In genomic region chr15:50353999-50354837, GRCh38 we compare ENCODE assay signal across 8 cellular contexts. TPM values are rescaled to one million over a fixed set of nuclear protein-coding genes. Genes with fewer than 3 reads are reported as not detected.
DNase-seq lines count a peak whose midpoint lies in the region; ATAC-seq and TF ChIP-seq lines count a peak whose summit lies in the region.

No MANE protein-coding gene starts in this region.

- H3K9ac ChIP-seq in Loucy (ENCODE audit: low read depth, low read length, poor library complexity, severe bottlenecking), result peak overlapping the region; percentile 94
- H3K9ac ChIP-seq in smooth muscle cell (ENCODE audit: low read depth), result peak overlapping the region; percentile 99

- peaks cover 84% of the 10 kb centered on the region for H3K79me2 ChIP-seq in GM23338 (replicated peaks; ENCODE audit: insufficient read depth)
- H3K79me2 ChIP-seq in Loucy (ENCODE audit: insufficient read depth, low read length), result peaks cover 94% of the 10 kb centered on the region
- H3K79me2 ChIP-seq in smooth muscle cell (ENCODE audit: low read depth), result peaks cover 73% of the 10 kb centered on the region

- DNase-seq in GM03348 (ENCODE audit: low spot score) (peak; percentile 57), GM23338 (ENCODE audit: low spot score) (peak; percentile 55), UCSD-AML1 (lab: John Stamatoyannopoulos, UW; ENCODE audit: unreplicated experiment) (peak; percentile 64), breast epithelium (ENCODE audit: low spot score in 2 of 2) (peak; percentile 54 to 55), immature natural killer cell (peak; percentile 70 to 74 (median 73)), smooth muscle cell (lab: John Stamatoyannopoulos, UW; ENCODE audit: unreplicated experiment) (peak; percentile 42), NCI-H1694 treated with DMSO at 0.1 percent for 48 hours (lab: John Stamatoyannopoulos, UW) (no peak)

- H3K27me3 Mint-ChIP-seq in GM23338 (ENCODE audit: insufficient read depth, low read depth, poor library complexity), result peaks cover 22% of the 10 kb centered on the region
- peaks cover 27 to 32% (median 31%) of the 10 kb centered on the region in 3 donors for H3K27me3 Mint-ChIP-seq in immature natural killer cell (ENCODE audit: low read depth in 3 of 3)

- H3K4me3 ChIP-seq in GM23338 (peak overlapping the region; percentile 66), Loucy (ENCODE audit: low read length, poor library complexity, severe bottlenecking) (peak overlapping the region; percentile 84), breast epithelium (peak overlapping the region; percentile 93 to 100 (median 94)), smooth muscle cell (peak overlapping the region; percentile 93)

- H3K4me2 ChIP-seq in GM23338 (peak overlapping the region; percentile 83), Loucy (ENCODE audit: low read depth, low read length, poor library complexity, severe bottlenecking) (peak overlapping the region; percentile 96), smooth muscle cell (peak overlapping the region; percentile 97)

- intact Hi-C loops in breast epithelium (cut with DNase I; ENCODE audit: low total_unique reads), result no loop called here

- H2AFZ ChIP-seq in GM23338 (peak overlapping the region; percentile 86; the same call in 1 of the 2 replicates), Loucy (ENCODE audit: low read length) (peak overlapping the region; percentile 92), smooth muscle cell (ENCODE audit: low read depth) (peak overlapping the region; percentile 90)

- H4K20me1 ChIP-seq in GM23338 (replicated peaks; ENCODE audit: insufficient read depth) (0 out of 2 replicates have a peak, but pooled peaks cover 6% of the 10 kb centered on the region), Loucy (ENCODE audit: insufficient read depth, low read length, poor library complexity, severe bottlenecking) (peaks cover 56% of the 10 kb centered on the region), smooth muscle cell (ENCODE audit: low read depth) (peaks cover 38% of the 10 kb centered on the region)

- H3K4me1 Mint-ChIP-seq in GM23338 (peaks cover 28% of the 10 kb centered on the region), immature natural killer cell (peaks cover 69 to 75% of the 10 kb centered on the region in 2 donors)

- H3K4me1 ChIP-seq in GM23338 (ENCODE audit: insufficient read depth) (peaks cover 19% of the 10 kb centered on the region), Loucy (ENCODE audit: insufficient read depth, low read length, poor library complexity, severe bottlenecking) (peaks cover 50% of the 10 kb centered on the region), breast epithelium (peaks cover 7 to 14% of the 10 kb centered on the region in 2 donors), smooth muscle cell (ENCODE audit: low read depth) (peaks cover 54% of the 10 kb centered on the region)

- no peak for TF ChIP-seq CTCF in GM23338 (conservative IDR thresholded peaks at IDR 0.05; ENCODE audit: low read depth in 2 of 2)
- TF ChIP-seq CTCF in Loucy (conservative IDR thresholded peaks at IDR 0.05; ENCODE audit: low read length), result no peak
- TF ChIP-seq CTCF in breast epithelium (IDR thresholded peaks at IDR 0.05), result no peak
- no peak for TF ChIP-seq CTCF in smooth muscle cell (IDR thresholded peaks at IDR 0.05; ENCODE audit: borderline replicate concordance, insufficient read depth, poor library complexity, severe bottlenecking)

- H3K4me3 Mint-ChIP-seq in GM23338 (peak overlapping the region; percentile 99), immature natural killer cell (peak overlapping the region; percentile 93 to 99 (median 97))

- H3K27me3 ChIP-seq in GM23338 (ENCODE audit: insufficient read depth), result no peaks in the 10 kb centered on the region
- peaks cover 13% of the 10 kb centered on the region for H3K27me3 ChIP-seq in Loucy (ENCODE audit: insufficient read depth, low read length, poor library complexity, severe bottlenecking)
- no peaks in the 10 kb centered on the region for H3K27me3 ChIP-seq in breast epithelium
- no peaks in the 10 kb centered on the region for H3K27me3 ChIP-seq in smooth muscle cell (ENCODE audit: low read depth)

- ATAC-seq in GM23338, result peak; percentile 58

- WGBS in smooth muscle cell (ENCODE audit: low lambda C conversion rate), result under 1% methylated on average over 75 of the region's 77 CpGs

- peaks cover 3% of the 10 kb centered on the region; the same call in 2 of the 3 replicates for H3K9me3 Mint-ChIP-seq in GM23338
- H3K9me3 Mint-ChIP-seq in immature natural killer cell, result peaks cover 0 to 2% (median 0%) of the 10 kb centered on the region in 6 donors

- H3K27ac ChIP-seq in GM23338 (ENCODE audit: low read depth) (peak overlapping the region; percentile 99), breast epithelium (peak overlapping the region; percentile 99 to 100), smooth muscle cell (ENCODE audit: low read depth) (peak overlapping the region; percentile 98)

- 0 out of 2 replicates have a peak, but pooled peaks cover 3% of the 10 kb centered on the region for H3K36me3 ChIP-seq in GM23338 (ENCODE audit: insufficient read depth)
- H3K36me3 ChIP-seq in Loucy (ENCODE audit: insufficient read depth, low read length), result no peaks in the 10 kb centered on the region
- no peaks in the 10 kb centered on the region for H3K36me3 ChIP-seq in breast epithelium
- no peaks in the 10 kb centered on the region for H3K36me3 ChIP-seq in smooth muscle cell (ENCODE audit: low read depth)

- H3K36me3 Mint-ChIP-seq in GM23338 (ENCODE audit: low read depth), result peaks cover 52% of the 10 kb centered on the region
- H3K36me3 Mint-ChIP-seq in immature natural killer cell, result peaks cover 7 to 15% (median 9%) of the 10 kb centered on the region in 3 donors

- TF ChIP-seq POLR2A in breast epithelium (IDR thresholded peaks at IDR 0.05), result no peak

- H3K27ac Mint-ChIP-seq in GM23338 (peak overlapping the region; percentile 99), immature natural killer cell (peak overlapping the region; percentile 98 to 100 (median 100))

- H3K9me2 ChIP-seq in GM23338 (ENCODE audit: insufficient read depth) (no peaks in the 10 kb centered on the region), Loucy (replicated peaks; ENCODE audit: low read depth, low read length) (no peaks in the 10 kb centered on the region)

- no peaks in the 10 kb centered on the region for H3K9me3 ChIP-seq in Loucy (ENCODE audit: insufficient read depth, low read depth, low read length)
- H3K9me3 ChIP-seq in breast epithelium, result no peaks in the 10 kb centered on the region
- no peaks in the 10 kb centered on the region for H3K9me3 ChIP-seq in smooth muscle cell (replicated peaks; ENCODE audit: low read depth)

- no peaks in the 10 kb centered on the region for H3F3A ChIP-seq in GM23338 (replicated peaks; ENCODE audit: low read depth)
- no peaks in the 10 kb centered on the region for H3F3A ChIP-seq in Loucy (ENCODE audit: low read depth)
- peaks cover 10% of the 10 kb centered on the region for H3F3A ChIP-seq in smooth muscle cell (ENCODE audit: low read depth)

TF ChIP-seq in GM23338, 12 proteins besides CTCF, POLR2A, EP300 and RAD21:
- TF ChIP-seq POLR2AphosphoS5 (IDR thresholded peaks at IDR 0.05; ENCODE audit: low read depth), result peak; percentile 54
- TF ChIP-seq CREB1 (CRISPR knock-in tag; IDR thresholded peaks at IDR 0.05; ENCODE audit: low read depth), result no peak
- TF ChIP-seq STAT1 (IDR thresholded peaks at IDR 0.05; ENCODE audit: unreplicated experiment), result no peak

RNA-seq across cellular contexts. Expression of gene GABPB1, which starts 0.8 kb away (rescaled TPM):
- 42.8 and 53.9 TPM in 2 replicates for total RNA-seq in GM23338 (2014; rRNA removed; shearing (Covaris generic))
- polyA plus RNA-seq in GM23338 (2016; fragmentation: Nextera tagmentation; extraction: Ambion mirVana) (29.4 and 34.4 TPM in 2 replicates), immature natural killer cell (10 to 100 TPM; 31.0 to 61.9 (median 33.1) TPM), smooth muscle cell (21.6 and 24.1 TPM in 2 replicates)
- total RNA-seq in breast epithelium (10 to 100 TPM; 14.6 to 37.4 (median 35.9) TPM), smooth muscle cell (49.3 and 49.7 TPM in 2 replicates)
